Comparison of ENCODE assay signal across 8 cellular contexts in the genomic region with DNA sequence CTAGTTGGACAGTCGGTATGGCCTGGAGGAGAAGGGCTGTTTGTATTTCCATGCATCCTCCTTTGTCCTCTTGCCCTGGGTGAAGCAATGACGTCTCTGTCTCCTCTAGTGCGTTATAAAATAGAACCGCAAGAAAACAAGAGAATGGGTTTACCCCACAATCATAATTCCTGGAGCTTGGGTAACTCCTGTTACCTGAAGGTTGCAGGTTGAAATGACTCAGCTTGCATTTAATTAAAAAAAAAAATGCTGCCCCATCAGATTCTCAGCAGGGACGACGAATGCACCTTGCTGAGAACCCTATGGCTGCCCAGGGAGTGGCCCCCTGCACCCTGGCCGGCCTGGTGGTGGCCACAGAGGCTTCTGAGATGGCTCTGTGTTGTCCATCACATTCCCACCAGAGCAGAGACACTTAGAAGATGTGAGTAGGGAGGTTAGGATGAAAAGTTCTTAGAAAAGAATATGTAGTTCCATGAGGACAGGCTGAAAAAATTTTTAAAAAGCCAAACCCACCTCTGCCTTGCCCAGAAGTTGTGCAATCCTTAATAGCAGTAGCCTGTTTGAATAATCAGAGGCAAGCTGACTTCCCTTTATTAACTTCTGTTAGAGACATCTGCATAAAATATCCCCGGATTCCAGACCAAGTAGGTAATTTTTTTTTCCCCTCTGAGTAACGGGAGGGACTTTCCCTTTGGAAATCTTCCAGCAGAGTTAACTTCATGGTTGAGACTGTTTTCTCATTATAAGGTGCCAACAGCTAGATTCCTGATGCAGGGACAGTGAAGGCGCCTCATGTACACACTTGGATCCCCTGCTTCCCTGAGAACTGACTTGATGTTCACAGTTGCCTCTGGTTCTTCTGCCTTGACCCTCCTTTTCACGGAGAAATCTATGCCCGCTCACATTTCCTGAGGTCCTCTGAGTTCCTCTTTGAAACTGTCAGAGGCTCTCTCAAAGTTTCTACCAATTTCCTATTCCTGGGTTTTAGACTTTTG.
A peak's percentile ranks its signal among the peaks of the same experiment; 100 is the strongest.
DNase-seq lines count a peak whose midpoint lies in the region; ATAC-seq lines count a peak whose summit lies in the region.

No MANE protein-coding gene starts in this region.

- H2BK15ac ChIP-seq in neuronal stem cell (ENCODE audit: low read length) = no peak overlapping the region

- no peaks in the 10 kb centered on the region for H3K9me3 Mint-ChIP-seq in activated naive CD4-positive, alpha-beta T cell treated with anti-CD3 and anti-CD28 coated beads, Interleukin-2, amount 50 U/mL, for 24 hours
- no peaks in the 10 kb centered on the region for H3K9me3 Mint-ChIP-seq in activated naive CD8-positive, alpha-beta T cell treated with anti-CD3 and anti-CD28 coated beads for 36 hours

- peak; percentile 78 for ATAC-seq in left ventricle myocardium superior
- ATAC-seq in GM19452 (IDR thresholded peaks at IDR 0.05; ENCODE audit: unreplicated experiment) = no peak
- no peak for ATAC-seq in HG03378 (IDR thresholded peaks at IDR 0.05; ENCODE audit: unreplicated experiment)

- H3K79me1 ChIP-seq in neuronal stem cell (ENCODE audit: low read depth, low read length) = no peaks in the 10 kb centered on the region

- H4K91ac ChIP-seq in neuronal stem cell (ENCODE audit: low read depth, low read length, poor library complexity) = no peak overlapping the region

- no peak overlapping the region for H3K14ac ChIP-seq in neuronal stem cell (ENCODE audit: low read length)

- no peaks in the 10 kb centered on the region for H3K27me3 ChIP-seq in skeletal muscle tissue (ENCODE audit: control insufficient read depth in 3 of 3, insufficient read depth in 3 of 3, low read length in 3 of 3)
- H3K27me3 ChIP-seq in neuronal stem cell (ENCODE audit: control insufficient read depth in 3 of 3, insufficient read depth in 3 of 3, low read depth in 1 of 3, low read length in 3 of 3) = no peaks in the 10 kb centered on the region

- H3K23ac ChIP-seq in neuronal stem cell (ENCODE audit: low read depth, low read length, poor library complexity) = no peak overlapping the region

- H3K4me3 ChIP-seq in skeletal muscle tissue (ENCODE audit: low read length in 3 of 3) (peak overlapping the region in 2 of 3 donors; percentile 27 to 63), neuronal stem cell (ENCODE audit: low read length in 2 of 2) (no peak overlapping the region)

- no peaks in the 10 kb centered on the region for H3K27me3 Mint-ChIP-seq in activated naive CD4-positive, alpha-beta T cell treated with anti-CD3 and anti-CD28 coated beads, Interleukin-2, amount 50 U/mL, for 24 hours
- H3K27me3 Mint-ChIP-seq in activated naive CD8-positive, alpha-beta T cell treated with anti-CD3 and anti-CD28 coated beads for 36 hours = no peaks in the 10 kb centered on the region

- DNase-seq in activated naive CD4-positive, alpha-beta T cell treated with anti-CD3 and anti-CD28 coated beads, Interleukin-2, amount 50 U/mL, for 16 hours = no peak
- no peak for DNase-seq in activated naive CD8-positive, alpha-beta T cell treated with anti-CD3 and anti-CD28 coated beads for 36 hours
- DNase-seq in left ventricle myocardium superior (no peak), neuronal stem cell (ENCODE audit: low spot score) (no peak)

- no peak overlapping the region for H3K4ac ChIP-seq in neuronal stem cell (ENCODE audit: low read length)

- H2BK120ac ChIP-seq in neuronal stem cell (ENCODE audit: low read depth, low read length) = no peak overlapping the region

- no peak overlapping the region for H4K8ac ChIP-seq in neuronal stem cell (ENCODE audit: low read depth, low read length)

- H3K9me3 ChIP-seq in skeletal muscle tissue (ENCODE audit: control insufficient read depth in 3 of 3, low read length in 3 of 3) (no peaks in the 10 kb centered on the region), neuronal stem cell (replicated peaks in 1 of 2; ENCODE audit: control insufficient read depth in 2 of 2, insufficient read depth in 1 of 2, low read depth in 1 of 2, low read length in 2 of 2) (no peaks in the 10 kb centered on the region)

- intact Hi-C loops in left ventricle myocardium superior (cut with micrococcal nuclease) = no loop called here

- H3K36me3 Mint-ChIP-seq in activated naive CD4-positive, alpha-beta T cell treated with anti-CD3 and anti-CD28 coated beads, Interleukin-2, amount 50 U/mL, for 24 hours = peaks cover 19% of the 10 kb centered on the region
- peaks cover 56% of the 10 kb centered on the region for H3K36me3 Mint-ChIP-seq in activated naive CD8-positive, alpha-beta T cell treated with anti-CD3 and anti-CD28 coated beads for 36 hours

- H3K18ac ChIP-seq in neuronal stem cell (ENCODE audit: low read length) = no peak overlapping the region

- whole genome bisulfite sequencing in neuronal stem cell (ENCODE audit: extremely low coverage in 2 of 2, insufficient read length in 2 of 2, insufficient replicate concordance in 1 of 2), 2 donors = no CpG with 5 or more reads among the region's 12 CpGs

- no peak overlapping the region for H2BK12ac ChIP-seq in neuronal stem cell (ENCODE audit: low read length)

- no peak overlapping the region for H3K4me2 ChIP-seq in neuronal stem cell (ENCODE audit: insufficient read depth, low read length, poor library complexity, severe bottlenecking)

- H3K4me1 ChIP-seq in skeletal muscle tissue (ENCODE audit: control insufficient read depth in 3 of 3, insufficient read depth in 3 of 3, low read length in 3 of 3) (peaks cover 31 to 38% (median 34%) of the 10 kb centered on the region in 3 donors), neuronal stem cell (ENCODE audit: control insufficient read depth in 2 of 2, insufficient read depth in 1 of 2, low read depth in 1 of 2, low read length in 2 of 2) (peaks cover 2 to 18% of the 10 kb centered on the region in 2 donors)

- H3K27ac Mint-ChIP-seq in activated naive CD4-positive, alpha-beta T cell treated with anti-CD3 and anti-CD28 coated beads, Interleukin-2, amount 50 U/mL, for 24 hours = peak overlapping the region; percentile 41
- H3K27ac Mint-ChIP-seq in activated naive CD8-positive, alpha-beta T cell treated with anti-CD3 and anti-CD28 coated beads for 36 hours = peak overlapping the region; percentile 74

- H3K27ac ChIP-seq in skeletal muscle tissue (ENCODE audit: low read depth, low read length) = peak overlapping the region; percentile 88
- H3K27ac ChIP-seq in neuronal stem cell (replicated peaks; ENCODE audit: low read length) = no peak overlapping the region

- H3K4me1 Mint-ChIP-seq in activated naive CD4-positive, alpha-beta T cell treated with anti-CD3 and anti-CD28 coated beads, Interleukin-2, amount 50 U/mL, for 24 hours = peaks cover 41% of the 10 kb centered on the region
- peaks cover 50% of the 10 kb centered on the region for H3K4me1 Mint-ChIP-seq in activated naive CD8-positive, alpha-beta T cell treated with anti-CD3 and anti-CD28 coated beads for 36 hours

- H3K9ac ChIP-seq in skeletal muscle tissue (ENCODE audit: low read depth in 1 of 3, low read length in 3 of 3) = peak overlapping the region; percentile 63 to 79 (median 70)
- no peak overlapping the region for H3K9ac ChIP-seq in neuronal stem cell (ENCODE audit: low read depth, low read length, poor library complexity)

- no peak overlapping the region for H2AK5ac ChIP-seq in neuronal stem cell (ENCODE audit: low read depth, low read length)

- H2AFZ ChIP-seq in neuronal stem cell (ENCODE audit: low read length) = no peak overlapping the region

- no peaks in the 10 kb centered on the region for H3K36me3 ChIP-seq in skeletal muscle tissue (ENCODE audit: control insufficient read depth in 3 of 3, insufficient read depth in 3 of 3, low read length in 3 of 3)
- H3K36me3 ChIP-seq in neuronal stem cell (replicated peaks in 1 of 2; ENCODE audit: control insufficient read depth in 2 of 2, insufficient read depth in 2 of 2, low read length in 2 of 2) = no peaks in the 10 kb centered on the region

- H2BK5ac ChIP-seq in neuronal stem cell (ENCODE audit: low read length) = no peak overlapping the region

- no peak overlapping the region for H3K4me3 Mint-ChIP-seq in activated naive CD4-positive, alpha-beta T cell treated with anti-CD3 and anti-CD28 coated beads, Interleukin-2, amount 50 U/mL, for 24 hours
- peak overlapping the region; percentile 40 for H3K4me3 Mint-ChIP-seq in activated naive CD8-positive, alpha-beta T cell treated with anti-CD3 and anti-CD28 coated beads for 36 hours

Comparison
In these comparisons a context has a peak if more than half of its experiments do, and no peak if none do; other contexts are left out.
1. H3K4me3 ChIP-seq: peak in skeletal muscle tissue (2 of 3); none in neuronal stem cell (0 of 2).